ENCODE assay signal across 22 cellular contexts in the genomic region with DNA sequence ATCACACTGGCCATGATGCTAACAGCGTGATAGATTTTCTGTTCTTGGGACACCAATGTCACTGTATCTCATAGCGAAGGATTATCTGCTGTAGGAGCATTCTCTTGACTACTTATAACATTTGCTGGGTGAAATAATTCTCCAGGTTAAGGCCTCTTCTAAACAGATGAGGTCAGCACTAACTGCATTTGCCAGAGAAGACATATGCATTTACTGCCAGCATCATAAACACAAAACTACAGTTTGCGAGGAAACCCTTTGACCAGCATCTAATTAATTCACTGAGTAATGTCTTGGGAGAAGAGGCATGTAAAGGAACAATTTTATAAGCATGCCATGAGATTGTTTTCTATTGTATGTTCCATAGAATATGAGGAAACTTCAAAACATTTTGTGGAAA. TPM values are rescaled to one million over a fixed set of nuclear protein-coding genes. Genes with fewer than 3 reads are reported as not detected.
"Had no signal": no experiment of that assay in that cellular context is flagged by ENCODE, and none has a peak within 500 bp of the region (broad histone marks: within the 10 kb centered on the region; RNA-seq: fewer than 3 reads in every experiment).

No MANE protein-coding gene starts in this region.

- H3K9me3 ChIP-seq: SJSA1 had no signal

- DNase-seq: Karpas-422, KG1, MV-4-11, NCI-H1048, NCI-H1105, NCI-H1417, NCI-H1694, NCI-H187 treated with DMSO at 0.1 percent for 48 hours, NCI-H2029 treated with DMSO at 0.1 percent for 48 hours, NCI-H2171 treated with DMSO at 0.1 percent for 48 hours, NCI-H345, NCI-H510A, NCI-H524 treated with DMSO at 0.1 percent for 48 hours, NCI-H69, NCI-H774, Right ventricle myocardium superior, RPMI8226, SIG-M5 had no signal

- H3K4me1 ChIP-seq: SJSA1 had no signal

- H3K27ac ChIP-seq: SJSA1, SK-N-MC had no signal

- H3K27me3 ChIP-seq: SJSA1 had no signal

- H3K36me3 ChIP-seq: SJSA1 had no signal

- H3K4me3 ChIP-seq: SJSA1, SK-N-MC had no signal

RNA-seq across cellular contexts. Expression of gene PTTG2, which starts 55.4 kb away (rescaled TPM):
- total RNA-seq: HT1080, MCF 10A, SJSA1 had no signal
